11 cellular contexts compared by ENCODE assay signal in genomic region chr6:91482498-91482897, GRCh38.
DNase-seq lines count a peak whose midpoint lies in the region; ATAC-seq, FAIRE-seq and TF ChIP-seq lines count a peak whose summit lies in the region.
"Had no signal": no experiment of that assay in that cellular context is flagged by ENCODE, and none has a peak within 500 bp of the region (broad histone marks: within the 10 kb centered on the region; RNA-seq: fewer than 3 reads in every experiment).

No MANE protein-coding gene starts in this region.

- H3K27me3 ChIP-seq in smooth muscle cell (ENCODE audit: low read depth): no peaks in the 10 kb centered on the region
- H3K27me3 ChIP-seq: BE2C had no signal

- no peak overlapping the region for H3K9ac ChIP-seq in smooth muscle cell (ENCODE audit: low read depth)
- H3K9ac ChIP-seq: SK-N-SH had no signal

- H3K4me1 ChIP-seq in smooth muscle cell (ENCODE audit: low read depth): no peaks in the 10 kb centered on the region
- H3K4me1 ChIP-seq: BE2C had no signal

- FAIRE-seq in D721Med (lab: Jason Lieb, UNC): peak; percentile 51

- H3K4me3 ChIP-seq in smooth muscle cell: no peak overlapping the region

- H3K4me2 ChIP-seq in smooth muscle cell: no peak overlapping the region
- H3K4me2 ChIP-seq: SK-N-SH had no signal

- H3F3A ChIP-seq in smooth muscle cell (ENCODE audit: low read depth): no peaks in the 10 kb centered on the region

- no peak overlapping the region for H3K27ac ChIP-seq in smooth muscle cell (ENCODE audit: low read depth)

- WGBS in smooth muscle cell (ENCODE audit: low lambda C conversion rate): 22% methylated on average over 1 of the region's 1 CpG

- DNase-seq in D721Med (ENCODE audit: insufficient read length, low spot score) (no peak), KG1 (lab: John Stamatoyannopoulos, UW) (peak; percentile 20), globus pallidus (ENCODE audit: low spot score) (no peak), smooth muscle cell (lab: John Stamatoyannopoulos, UW; ENCODE audit: unreplicated experiment) (no peak), inferior parietal cortex (ENCODE audit: extremely low spot score) (no peak), SIG-M5 treated with dmso at 0.1 percent for 504 hours (lab: John Stamatoyannopoulos, UW; ENCODE audit: unreplicated experiment) (no peak)
- DNase-seq: BE2C, NCI-H146, SK-N-SH had no signal

- no peaks in the 10 kb centered on the region for H3K9me3 ChIP-seq in smooth muscle cell (replicated peaks; ENCODE audit: low read depth)
- H3K9me3 ChIP-seq: BE2C, SK-N-SH had no signal

- TF ChIP-seq CTCF in D721Med (IDR thresholded peaks at IDR 0.05; ENCODE audit: insufficient read depth, missing control alignments) (no peak), smooth muscle cell (IDR thresholded peaks at IDR 0.05; ENCODE audit: borderline replicate concordance, insufficient read depth, poor library complexity, severe bottlenecking) (no peak)

- no peaks in the 10 kb centered on the region for H3K36me3 ChIP-seq in smooth muscle cell (ENCODE audit: low read depth)
- H3K36me3 ChIP-seq: BE2C had no signal

- H2AFZ ChIP-seq in smooth muscle cell (ENCODE audit: low read depth): no peak overlapping the region

- no peaks in the 10 kb centered on the region for H4K20me1 ChIP-seq in smooth muscle cell (ENCODE audit: low read depth)

- ATAC-seq in GM19324 (IDR thresholded peaks at IDR 0.05; ENCODE audit: low FRiP score, unreplicated experiment): peak; percentile 44
- ATAC-seq in HG02870 (IDR thresholded peaks at IDR 0.05; ENCODE audit: unreplicated experiment): peak; percentile 80

- H3K79me2 ChIP-seq in smooth muscle cell (ENCODE audit: low read depth): no peaks in the 10 kb centered on the region
